ENCODE assay signal across 8 cellular contexts in genomic region chr20:46688151-46689081, GRCh38. TPM values are rescaled to one million over a fixed set of nuclear protein-coding genes. Genes with fewer than 3 reads are reported as not detected.
DNase-seq lines count a peak whose midpoint lies in the region; ATAC-seq lines count a peak whose summit lies in the region.

No MANE protein-coding gene starts in this region.

- H3K27ac ChIP-seq in effector memory CD4-positive, alpha-beta T cell (ENCODE audit: insufficient read depth, low read length, poor library complexity, severe bottlenecking) = peak overlapping the region; percentile 69

- DNase-seq in T-helper 1 cell (no peak), OCI-M1 (lab: John Stamatoyannopoulos, UW) (peak; percentile 63), AG08396 (ENCODE audit: low spot score) (no peak), NK-92 (lab: John Stamatoyannopoulos, UW; ENCODE audit: unreplicated experiment) (no peak), ecto neural progenitor cell (ENCODE audit: low spot score) (no peak)
- no peak for DNase-seq in effector memory CD4-positive, alpha-beta T cell
- no peak for DNase-seq in natural killer cell treated with Interleukin-12 subunit alpha and Interleukin-12 subunit beta and Interleukin-15 and Interleukin-18, amount 100 ng/mL, for 72 hours (ENCODE audit: low spot score)

- peak overlapping the region; percentile 87 for H3K4me3 Mint-ChIP-seq in T-helper 1 cell treated with Interleukin-12 subunit alpha and Interleukin-12 subunit beta and Interleukin-4 antibody, amounts not matched to agents 30 μg/mL and 1 μg/mL, for 36 hours
- peak overlapping the region; percentile 93 for H3K4me3 Mint-ChIP-seq in natural killer cell treated with Interleukin-12 subunit alpha and Interleukin-12 subunit beta and Interleukin-15 and Interleukin-18, amount 100 ng/mL, for 72 hours

- peaks cover 22% of the 10 kb centered on the region for H3K36me3 Mint-ChIP-seq in T-helper 1 cell treated with Interleukin-12 subunit alpha and Interleukin-12 subunit beta and Interleukin-4 antibody, amounts not matched to agents 30 μg/mL and 1 μg/mL, for 36 hours (ENCODE audit: low read depth)
- H3K36me3 Mint-ChIP-seq in natural killer cell treated with Interleukin-12 subunit alpha and Interleukin-12 subunit beta and Interleukin-15 and Interleukin-18, amount 100 ng/mL, for 72 hours = peaks cover 24% of the 10 kb centered on the region

- no peaks in the 10 kb centered on the region for H3K9me3 ChIP-seq in effector memory CD4-positive, alpha-beta T cell (ENCODE audit: control insufficient read depth, low read length)

- no peaks in the 10 kb centered on the region for H3K36me3 ChIP-seq in effector memory CD4-positive, alpha-beta T cell (ENCODE audit: control insufficient read depth, insufficient read depth, low read length)

- peak overlapping the region; percentile 80 for H3K27ac Mint-ChIP-seq in T-helper 1 cell treated with Interleukin-12 subunit alpha and Interleukin-12 subunit beta and Interleukin-4 antibody, amounts not matched to agents 30 μg/mL and 1 μg/mL, for 36 hours
- H3K27ac Mint-ChIP-seq in natural killer cell treated with Interleukin-12 subunit alpha and Interleukin-12 subunit beta and Interleukin-15 and Interleukin-18, amount 100 ng/mL, for 72 hours = peak overlapping the region; percentile 84 to 91

- no peaks in the 10 kb centered on the region for H3K9me3 Mint-ChIP-seq in T-helper 1 cell treated with Interleukin-12 subunit alpha and Interleukin-12 subunit beta and Interleukin-4 antibody, amounts not matched to agents 30 μg/mL and 1 μg/mL, for 36 hours
- H3K9me3 Mint-ChIP-seq in natural killer cell treated with Interleukin-12 subunit alpha and Interleukin-12 subunit beta and Interleukin-15 and Interleukin-18, amount 100 ng/mL, for 72 hours = no peaks in the 10 kb centered on the region

- peaks cover 44% of the 10 kb centered on the region for H3K4me1 Mint-ChIP-seq in T-helper 1 cell treated with Interleukin-12 subunit alpha and Interleukin-12 subunit beta and Interleukin-4 antibody, amounts not matched to agents 30 μg/mL and 1 μg/mL, for 36 hours (ENCODE audit: low read depth)
- H3K4me1 Mint-ChIP-seq in natural killer cell treated with Interleukin-12 subunit alpha and Interleukin-12 subunit beta and Interleukin-15 and Interleukin-18, amount 100 ng/mL, for 72 hours (ENCODE audit: low read depth in 2 of 2) = peaks cover 38 to 54% of the 10 kb centered on the region in 2 donors

- H3K27me3 Mint-ChIP-seq in T-helper 1 cell treated with Interleukin-12 subunit alpha and Interleukin-12 subunit beta and Interleukin-4 antibody, amounts not matched to agents 30 μg/mL and 1 μg/mL, for 36 hours (ENCODE audit: low read depth) = no peaks in the 10 kb centered on the region
- no peaks in the 10 kb centered on the region for H3K27me3 Mint-ChIP-seq in natural killer cell treated with Interleukin-12 subunit alpha and Interleukin-12 subunit beta and Interleukin-15 and Interleukin-18, amount 100 ng/mL, for 72 hours

- no peaks in the 10 kb centered on the region for H3K27me3 ChIP-seq in effector memory CD4-positive, alpha-beta T cell (replicated peaks; ENCODE audit: control insufficient read depth, insufficient read depth, low read length, poor library complexity, severe bottlenecking)

- ATAC-seq in natural killer cell treated with Interleukin-12 subunit alpha and Interleukin-12 subunit beta and Interleukin-15 and Interleukin-18, amount 100 ng/mL, for 72 hours = no peak

- peak overlapping the region; percentile 83 for H3K4me3 ChIP-seq in effector memory CD4-positive, alpha-beta T cell (ENCODE audit: insufficient read depth, low read depth, low read length, poor library complexity, severe bottlenecking)

- H3K4me1 ChIP-seq in effector memory CD4-positive, alpha-beta T cell (ENCODE audit: control insufficient read depth, insufficient read depth, low read length, poor library complexity, severe bottlenecking) = peaks cover 20% of the 10 kb centered on the region

RNA-seq across cellular contexts. Expression of gene TP53RK, which starts 0.8 kb away (rescaled TPM):
- total RNA-seq in natural killer cell treated with Interleukin-12 subunit alpha and Interleukin-12 subunit beta and Interleukin-15 and Interleukin-18, amount 100 ng/mL, for 72 hours = 10 to 100 TPM; 14.1 to 16.8 TPM

RNA-seq across cellular contexts. Expression of gene SLC2A10, which starts 21.0 kb away (rescaled TPM):
- total RNA-seq in natural killer cell treated with Interleukin-12 subunit alpha and Interleukin-12 subunit beta and Interleukin-15 and Interleukin-18, amount 100 ng/mL, for 72 hours = 1 to 10 TPM in 1 of 2 donors, under 1 TPM in 1; 0.64 to 1.5 TPM

RNA-seq across cellular contexts. Expression of gene SLC13A3, which starts 37.2 kb away (rescaled TPM):
- under 1 TPM; 0.47 to 0.55 TPM for total RNA-seq in natural killer cell treated with Interleukin-12 subunit alpha and Interleukin-12 subunit beta and Interleukin-15 and Interleukin-18, amount 100 ng/mL, for 72 hours
